ENCODE assay signal across 22 cellular contexts in the genomic region with DNA sequence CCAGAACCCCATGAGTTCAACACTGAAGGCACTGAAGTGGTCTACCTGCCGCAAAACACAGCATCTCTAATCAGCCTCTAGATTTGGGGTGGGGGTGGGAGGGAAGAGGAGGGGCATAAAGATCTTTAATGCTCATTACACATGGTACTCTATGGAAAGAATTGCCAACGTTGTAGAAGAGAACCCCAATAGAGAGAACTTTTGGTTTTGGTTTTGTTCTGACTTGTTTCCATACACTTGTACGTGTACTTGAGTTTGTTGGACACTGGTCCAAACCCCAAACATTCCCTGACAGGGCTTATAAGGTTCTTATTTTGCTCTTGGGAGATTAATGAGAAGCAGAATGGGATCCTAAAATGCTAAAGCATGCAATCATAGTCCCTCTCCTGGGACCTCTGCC. TPM values are rescaled to one million over a fixed set of nuclear protein-coding genes. Genes with fewer than 3 reads are reported as not detected.
DNase-seq lines count a peak whose midpoint lies in the region; ATAC-seq and TF ChIP-seq lines count a peak whose summit lies in the region.
"Had no signal": no experiment of that assay in that cellular context is flagged by ENCODE, and none has a peak within 500 bp of the region (broad histone marks: within the 10 kb centered on the region; RNA-seq: fewer than 3 reads in every experiment).

No MANE protein-coding gene starts in this region.

- no peaks in the 10 kb centered on the region for H3K36me3 ChIP-seq in effector memory CD4-positive, alpha-beta T cell (ENCODE audit: control insufficient read depth, insufficient read depth, low read length)
- H3K36me3 ChIP-seq in SJCRH30: no peaks in the 10 kb centered on the region
- H3K36me3 ChIP-seq: colonic mucosa had no signal

- H3K9me3 ChIP-seq in effector memory CD4-positive, alpha-beta T cell (ENCODE audit: control insufficient read depth, low read length): no peaks in the 10 kb centered on the region
- no peaks in the 10 kb centered on the region for H3K9me3 ChIP-seq in SJCRH30 (replicated peaks)
- H3K9me3 ChIP-seq: body of pancreas, colonic mucosa, tibial nerve had no signal

- peaks cover 9% of the 10 kb centered on the region for H3K36me3 Mint-ChIP-seq in activated T-helper 17 cell treated with anti-CD3 and anti-CD28 coated beads, Interleukin-2, amount 50 U/mL, for 72 hours (ENCODE audit: low read depth)

- H3K4me3 ChIP-seq in GM12865 (ENCODE audit: low read depth, low read length) (no peak overlapping the region), SJCRH30 (no peak overlapping the region)
- H3K4me3 ChIP-seq in effector memory CD4-positive, alpha-beta T cell (ENCODE audit: insufficient read depth, low read depth, low read length, poor library complexity, severe bottlenecking): no peak overlapping the region
- H3K4me3 ChIP-seq: body of pancreas, colonic mucosa, smooth muscle cell, tibial nerve had no signal

- H3K27ac ChIP-seq in effector memory CD4-positive, alpha-beta T cell (ENCODE audit: insufficient read depth, low read length, poor library complexity, severe bottlenecking): no peak overlapping the region
- H3K27ac ChIP-seq in SJCRH30: no peak overlapping the region
- H3K27ac ChIP-seq: body of pancreas, colonic mucosa, tibial nerve had no signal

- H3K9me3 Mint-ChIP-seq in activated T-helper 17 cell treated with anti-CD3 and anti-CD28 coated beads, Interleukin-2, amount 50 U/mL, for 72 hours: no peaks in the 10 kb centered on the region
- H3K9me3 Mint-ChIP-seq: neural crest cell had no signal

- no peaks in the 10 kb centered on the region for H3K27me3 ChIP-seq in effector memory CD4-positive, alpha-beta T cell (replicated peaks; ENCODE audit: control insufficient read depth, insufficient read depth, low read length, poor library complexity, severe bottlenecking)
- H3K27me3 ChIP-seq in SJCRH30: no peaks in the 10 kb centered on the region
- H3K27me3 ChIP-seq: body of pancreas, colonic mucosa, tibial nerve had no signal

- ATAC-seq in GM18907 (IDR thresholded peaks at IDR 0.05; ENCODE audit: unreplicated experiment): peak; percentile 50
- peak; percentile 71 for ATAC-seq in HG02981 (IDR thresholded peaks at IDR 0.05; ENCODE audit: unreplicated experiment)
- peak; percentile 80 for ATAC-seq in activated T-helper 17 cell treated with anti-CD3 and anti-CD28 coated beads, Interleukin-2, amount 50 U/mL, for 72 hours (replicated peaks)
- no peak for ATAC-seq in HG03095 (IDR thresholded peaks at IDR 0.05; ENCODE audit: unreplicated experiment)
- ATAC-seq: body of pancreas, SK-N-SH treated with all-trans-retinoic acid at 6 μM for 48 hours had no signal

- peak; percentile 7 for DNase-seq in GM12865 (ENCODE audit: low read depth)
- DNase-seq in cerebellum (ENCODE audit: low spot score): no peak
- DNase-seq in effector memory CD4-positive, alpha-beta T cell: no peak
- DNase-seq in SJCRH30: no peak
- DNase-seq: activated CD4-positive, alpha-beta T cell treated with anti-CD3 and anti-CD28 coated beads, Interleukin-2, amount 50 U/mL, for 4 hours; body of pancreas; colonic mucosa; COR-L47; foreskin fibroblast; hypothalamus; Kasumi-1; NCI-H1105 treated with DMSO at 0.1 percent for 48 hours; NCI-H2171 treated with DMSO at 0.1 percent for 48 hours; NCI-H82 had no signal

- H3K27ac Mint-ChIP-seq in activated T-helper 17 cell treated with anti-CD3 and anti-CD28 coated beads, Interleukin-2, amount 50 U/mL, for 72 hours: no peak overlapping the region

- peak overlapping the region; percentile 37 for H3K4me3 Mint-ChIP-seq in activated T-helper 17 cell treated with anti-CD3 and anti-CD28 coated beads, Interleukin-2, amount 50 U/mL, for 72 hours
- H3K4me3 Mint-ChIP-seq: neural crest cell had no signal

- peaks cover 17% of the 10 kb centered on the region for H3K4me1 Mint-ChIP-seq in activated T-helper 17 cell treated with anti-CD3 and anti-CD28 coated beads, Interleukin-2, amount 50 U/mL, for 72 hours
- H3K4me1 Mint-ChIP-seq: neural crest cell had no signal

- no peaks in the 10 kb centered on the region for H3K27me3 Mint-ChIP-seq in activated T-helper 17 cell treated with anti-CD3 and anti-CD28 coated beads, Interleukin-2, amount 50 U/mL, for 72 hours

- H3K4me1 ChIP-seq in effector memory CD4-positive, alpha-beta T cell (ENCODE audit: control insufficient read depth, insufficient read depth, low read length, poor library complexity, severe bottlenecking): no peaks in the 10 kb centered on the region
- no peaks in the 10 kb centered on the region for H3K4me1 ChIP-seq in SJCRH30
- H3K4me1 ChIP-seq: body of pancreas, colonic mucosa, tibial nerve had no signal

- no peak for TF ChIP-seq CTCF in GM12865 (IDR thresholded peaks at IDR 0.05; ENCODE audit: insufficient read depth, low read depth, low read length, missing control alignments)

RNA-seq across cellular contexts. Expression of a gene that starts 31.0 kb away (rescaled TPM):
- 10 to 100 TPM; 29.8 to 41.1 TPM for total RNA-seq in activated T-helper 17 cell treated with anti-CD3 and anti-CD28 coated beads, Interleukin-2, amount 50 U/mL, for 72 hours
- 89.6 TPM for total RNA-seq in cerebellum
- total RNA-seq in SJCRH30 (2014; rRNA removed; shearing (Covaris generic)): 8.3 and 11.6 TPM in 2 replicates
